In genomic region chr21:33403786-33404571, GRCh38 we compare ENCODE assay signal across 1 cellular context.
TF ChIP-seq lines count a peak whose summit lies in the region.

No MANE protein-coding gene starts in this region.

TF ChIP-seq in K562, 482 proteins besides CTCF, POLR2A, EP300 and RAD21 (continued from another document and continues in another):
- TF ChIP-seq ZHX1 (conservative IDR thresholded peaks at IDR 0.05; ENCODE audit: low read length) (no peak), CCNT2 (IDR thresholded peaks at IDR 0.05; ENCODE audit: borderline replicate concordance, extremely low read depth, insufficient read length, low read depth, low read length) (no peak), ZNF12 (CRISPR knock-in tag; IDR thresholded peaks at IDR 0.05) (no peak), NR2C1 (IDR thresholded peaks at IDR 0.05) (no peak), NR2C1 (tag; IDR thresholded peaks at IDR 0.05) (no peak), KDM1A (IDR thresholded peaks at IDR 0.05) (no peak), CHAMP1 (IDR thresholded peaks at IDR 0.05) (no peak), HMG20A (CRISPR knock-in tag; conservative IDR thresholded peaks at IDR 0.05) (no peak), ZNF165 (CRISPR knock-in tag; IDR thresholded peaks at IDR 0.05; ENCODE audit: borderline replicate concordance) (no peak), ZNF695 (CRISPR knock-in tag; IDR thresholded peaks at IDR 0.05) (no peak), CREB5 (CRISPR knock-in tag; IDR thresholded peaks at IDR 0.05) (no peak), BCOR (IDR thresholded peaks at IDR 0.05) (no peak), NR4A1 (CRISPR knock-in tag; IDR thresholded peaks at IDR 0.05) (no peak), NR4A1 (tag; IDR thresholded peaks at IDR 0.05) (no peak), BACH1 (tag; IDR thresholded peaks at IDR 0.05) (no peak), DDX20 (tag; IDR thresholded peaks at IDR 0.05; ENCODE audit: low read depth) (no peak), HNRNPH1 (optimal IDR thresholded peaks at IDR 0.05; ENCODE audit: low read depth, low read length) (no peak), PKNOX1 (IDR thresholded peaks at IDR 0.05) (no peak), EP400 (IDR thresholded peaks at IDR 0.05) (0 out of 2 replicates have a peak, but pooled peaks have one; percentile 29), BCLAF1 (IDR thresholded peaks at IDR 0.05; ENCODE audit: borderline replicate concordance in 1 of 2, control insufficient read depth in 1 of 2, low read depth in 2 of 2, low read length in 1 of 2) (no peak), HNRNPUL1 (IDR thresholded peaks at IDR 0.05; ENCODE audit: low read length) (no peak), ERF (CRISPR knock-in tag; IDR thresholded peaks at IDR 0.05) (no peak), MAX (CRISPR knock-in tag; IDR thresholded peaks at IDR 0.05) (no peak; the same call in 1 of the 2 replicates), ZBTB7A (IDR thresholded peaks at IDR 0.05; ENCODE audit: borderline replicate concordance, control insufficient read depth, low read depth, low read length) (peak; percentile 55; the same call in 1 of the 2 replicates), SREBF2 (CRISPR knock-in tag; IDR thresholded peaks at IDR 0.05) (no peak), KDM2B (CRISPR knock-in tag; IDR thresholded peaks at IDR 0.05) (no peak), ZNF609 (CRISPR knock-in tag; IDR thresholded peaks at IDR 0.05; ENCODE audit: borderline replicate concordance) (no peak), ZFP91 (CRISPR knock-in tag; IDR thresholded peaks at IDR 0.05) (no peak), MBD2 (IDR thresholded peaks at IDR 0.05; ENCODE audit: borderline replicate concordance, low read depth) (no peak), SOX6 (IDR thresholded peaks at IDR 0.05) (no peak)
- TF ChIP-seq, protein P1, sequence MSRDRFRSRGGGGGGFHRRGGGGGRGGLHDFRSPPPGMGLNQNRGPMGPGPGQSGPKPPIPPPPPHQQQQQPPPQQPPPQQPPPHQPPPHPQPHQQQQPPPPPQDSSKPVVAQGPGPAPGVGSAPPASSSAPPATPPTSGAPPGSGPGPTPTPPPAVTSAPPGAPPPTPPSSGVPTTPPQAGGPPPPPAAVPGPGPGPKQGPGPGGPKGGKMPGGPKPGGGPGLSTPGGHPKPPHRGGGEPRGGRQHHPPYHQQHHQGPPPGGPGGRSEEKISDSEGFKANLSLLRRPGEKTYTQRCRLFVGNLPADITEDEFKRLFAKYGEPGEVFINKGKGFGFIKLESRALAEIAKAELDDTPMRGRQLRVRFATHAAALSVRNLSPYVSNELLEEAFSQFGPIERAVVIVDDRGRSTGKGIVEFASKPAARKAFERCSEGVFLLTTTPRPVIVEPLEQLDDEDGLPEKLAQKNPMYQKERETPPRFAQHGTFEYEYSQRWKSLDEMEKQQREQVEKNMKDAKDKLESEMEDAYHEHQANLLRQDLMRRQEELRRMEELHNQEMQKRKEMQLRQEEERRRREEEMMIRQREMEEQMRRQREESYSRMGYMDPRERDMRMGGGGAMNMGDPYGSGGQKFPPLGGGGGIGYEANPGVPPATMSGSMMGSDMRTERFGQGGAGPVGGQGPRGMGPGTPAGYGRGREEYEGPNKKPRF (IDR thresholded peaks at IDR 0.05; ENCODE audit: low read depth, low read length): no peak
- TF ChIP-seq, protein P2, sequence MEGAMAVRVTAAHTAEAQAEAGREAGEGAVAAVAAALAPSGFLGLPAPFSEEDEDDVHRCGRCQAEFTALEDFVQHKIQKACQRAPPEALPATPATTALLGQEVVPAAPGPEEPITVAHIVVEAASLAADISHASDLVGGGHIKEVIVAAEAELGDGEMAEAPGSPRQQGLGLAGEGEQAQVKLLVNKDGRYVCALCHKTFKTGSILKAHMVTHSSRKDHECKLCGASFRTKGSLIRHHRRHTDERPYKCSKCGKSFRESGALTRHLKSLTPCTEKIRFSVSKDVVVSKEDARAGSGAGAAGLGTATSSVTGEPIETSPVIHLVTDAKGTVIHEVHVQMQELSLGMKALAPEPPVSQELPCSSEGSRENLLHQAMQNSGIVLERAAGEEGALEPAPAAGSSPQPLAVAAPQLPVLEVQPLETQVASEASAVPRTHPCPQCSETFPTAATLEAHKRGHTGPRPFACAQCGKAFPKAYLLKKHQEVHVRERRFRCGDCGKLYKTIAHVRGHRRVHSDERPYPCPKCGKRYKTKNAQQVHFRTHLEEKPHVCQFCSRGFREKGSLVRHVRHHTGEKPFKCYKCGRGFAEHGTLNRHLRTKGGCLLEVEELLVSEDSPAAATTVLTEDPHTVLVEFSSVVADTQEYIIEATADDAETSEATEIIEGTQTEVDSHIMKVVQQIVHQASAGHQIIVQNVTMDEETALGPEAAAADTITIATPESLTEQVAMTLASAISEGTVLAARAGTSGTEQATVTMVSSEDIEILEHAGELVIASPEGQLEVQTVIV (CRISPR knock-in tag; IDR thresholded peaks at IDR 0.05; ENCODE audit: borderline replicate concordance): no peak
- TF ChIP-seq, protein P3, sequence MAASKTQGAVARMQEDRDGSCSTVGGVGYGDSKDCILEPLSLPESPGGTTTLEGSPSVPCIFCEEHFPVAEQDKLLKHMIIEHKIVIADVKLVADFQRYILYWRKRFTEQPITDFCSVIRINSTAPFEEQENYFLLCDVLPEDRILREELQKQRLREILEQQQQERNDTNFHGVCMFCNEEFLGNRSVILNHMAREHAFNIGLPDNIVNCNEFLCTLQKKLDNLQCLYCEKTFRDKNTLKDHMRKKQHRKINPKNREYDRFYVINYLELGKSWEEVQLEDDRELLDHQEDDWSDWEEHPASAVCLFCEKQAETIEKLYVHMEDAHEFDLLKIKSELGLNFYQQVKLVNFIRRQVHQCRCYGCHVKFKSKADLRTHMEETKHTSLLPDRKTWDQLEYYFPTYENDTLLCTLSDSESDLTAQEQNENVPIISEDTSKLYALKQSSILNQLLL (CRISPR knock-in tag; IDR thresholded peaks at IDR 0.05; ENCODE audit: borderline replicate concordance): no peak
